Comparison of ENCODE assay signal across 19 cellular contexts in genomic region chr4:16830081-16830480, GRCh38.
DNase-seq lines count a peak whose midpoint lies in the region; ATAC-seq and TF ChIP-seq lines count a peak whose summit lies in the region.
"Had no signal": no experiment of that assay in that cellular context is flagged by ENCODE, and none has a peak within 500 bp of the region (broad histone marks: within the 10 kb centered on the region; RNA-seq: fewer than 3 reads in every experiment).

No MANE protein-coding gene starts in this region.

- no peak for DNase-seq in GM23338 (ENCODE audit: low spot score)
- DNase-seq in WTC11 (ENCODE audit: low spot score) = no peak
- no peak for DNase-seq in endothelial cell (ENCODE audit: low spot score)
- peak; percentile 75 for DNase-seq in putamen (ENCODE audit: low spot score)
- no peak for DNase-seq in stimulated activated effector memory CD8-positive, alpha-beta T cell treated with anti-CD3 and anti-CD28 coated beads, Interleukin-12 subunit alpha, Interleukin-12 subunit beta, amount 100 ng/mL, for 72 hours (ENCODE audit: low spot score in 2 of 2)
- no peak for DNase-seq in HuH-7 (ENCODE audit: low spot score)
- DNase-seq in middle frontal gyrus (ENCODE audit: extremely low spot score, low spot score) = no peak
- DNase-seq: AML-193; Caco-2; Calu3; CD4-positive, alpha-beta T cell; CD8-positive, alpha-beta T cell; DMS79 treated with DMSO at 0.1 percent for 48 hours; GF-D8 had no signal

- no peaks in the 10 kb centered on the region for H4K20me1 ChIP-seq in GM23338 (replicated peaks; ENCODE audit: insufficient read depth)
- H4K20me1 ChIP-seq: BLaER1 treated with 17β-estradiol and CSF1 and Interleukin-3, amounts not matched to agents 10 nM and 100 nM had no signal

- CTCF ChIA-PET in WTC11 (lab: Charles Lee) = no interaction called here

- peaks cover 50% of the 10 kb centered on the region for H3K4me1 ChIP-seq in GM23338 (ENCODE audit: insufficient read depth)
- H3K4me1 ChIP-seq: A549; BLaER1 treated with 17β-estradiol and CSF1 and Interleukin-3, amounts not matched to agents 10 nM and 100 nM; Caco-2 had no signal

- TF ChIP-seq CTCF in GM23338 (conservative IDR thresholded peaks at IDR 0.05; ENCODE audit: low read depth in 2 of 2) = no peak
- no peak for TF ChIP-seq CTCF in WTC11 (IDR thresholded peaks at IDR 0.05)
- TF ChIP-seq CTCF in endothelial cell (IDR thresholded peaks at IDR 0.05; ENCODE audit: unreplicated experiment) = no peak

- H3K36me3 ChIP-seq in GM23338 (ENCODE audit: insufficient read depth) = no peaks in the 10 kb centered on the region
- H3K36me3 ChIP-seq: BLaER1 treated with 17β-estradiol and CSF1 and Interleukin-3, amounts not matched to agents 10 nM and 100 nM had no signal

- no peak overlapping the region for H2AFZ ChIP-seq in GM23338

- H3K4me3 Mint-ChIP-seq in GM23338 (no peak overlapping the region), WTC11 (no peak overlapping the region), endothelial cell (ENCODE audit: unreplicated experiment) (no peak overlapping the region)
- no peak overlapping the region for H3K4me3 Mint-ChIP-seq in stimulated activated effector memory CD8-positive, alpha-beta T cell treated with anti-CD3 and anti-CD28 coated beads, Interleukin-12 subunit alpha, Interleukin-12 subunit beta, amount 100 ng/mL, for 72 hours
- H3K4me3 Mint-ChIP-seq: B cell; CD4-positive, alpha-beta T cell; CD8-positive, alpha-beta T cell had no signal

- peaks cover 4% of the 10 kb centered on the region; the same call in 1 of the 2 replicates for H3F3A ChIP-seq in GM23338 (replicated peaks; ENCODE audit: low read depth)

- H3K4me1 Mint-ChIP-seq in GM23338 (peaks cover 52% of the 10 kb centered on the region), WTC11 (peaks cover 67% of the 10 kb centered on the region), endothelial cell (ENCODE audit: unreplicated experiment) (peaks cover 60% of the 10 kb centered on the region)
- H3K4me1 Mint-ChIP-seq in stimulated activated effector memory CD8-positive, alpha-beta T cell treated with anti-CD3 and anti-CD28 coated beads, Interleukin-12 subunit alpha, Interleukin-12 subunit beta, amount 100 ng/mL, for 72 hours = no peaks in the 10 kb centered on the region
- H3K4me1 Mint-ChIP-seq: B cell had no signal

- no peak overlapping the region for H3K27ac ChIP-seq in GM23338 (ENCODE audit: low read depth)
- H3K27ac ChIP-seq: 22Rv1; A549; BLaER1 treated with 17β-estradiol and CSF1 and Interleukin-3, amounts not matched to agents 10 nM and 100 nM; C4-2B had no signal

- no peaks in the 10 kb centered on the region for H3K9me2 ChIP-seq in GM23338 (ENCODE audit: insufficient read depth)

- H3K4me3 ChIP-seq in GM23338 = no peak overlapping the region
- H3K4me3 ChIP-seq: A549; BLaER1 treated with 17β-estradiol and CSF1 and Interleukin-3, amounts not matched to agents 10 nM and 100 nM had no signal

- no peak for ATAC-seq in GM23338
- ATAC-seq in WTC11 = no peak
- ATAC-seq in stimulated activated effector memory CD8-positive, alpha-beta T cell treated with anti-CD3 and anti-CD28 coated beads, Interleukin-12 subunit alpha, Interleukin-12 subunit beta, amount 100 ng/mL, for 72 hours = no peak
- ATAC-seq: A549; CD8-positive, alpha-beta T cell had no signal

- no peak overlapping the region for H3K4me2 ChIP-seq in GM23338
- H3K4me2 ChIP-seq: A549; BLaER1 treated with 17β-estradiol and CSF1 and Interleukin-3, amounts not matched to agents 10 nM and 100 nM had no signal

- H3K36me3 Mint-ChIP-seq in GM23338 (ENCODE audit: low read depth) (peaks cover 4% of the 10 kb centered on the region; the same call in 2 of the 3 replicates), WTC11 (peaks cover 6% of the 10 kb centered on the region; the same call in 1 of the 2 replicates), endothelial cell (ENCODE audit: low read depth, unreplicated experiment) (peaks cover 16% of the 10 kb centered on the region)
- H3K36me3 Mint-ChIP-seq in stimulated activated effector memory CD8-positive, alpha-beta T cell treated with anti-CD3 and anti-CD28 coated beads, Interleukin-12 subunit alpha, Interleukin-12 subunit beta, amount 100 ng/mL, for 72 hours = no peaks in the 10 kb centered on the region
- H3K36me3 Mint-ChIP-seq: CD8-positive, alpha-beta T cell had no signal

- H3K27me3 Mint-ChIP-seq in GM23338 (ENCODE audit: insufficient read depth, low read depth, poor library complexity) = no peaks in the 10 kb centered on the region
- H3K27me3 Mint-ChIP-seq in WTC11 (ENCODE audit: low read depth) = no peaks in the 10 kb centered on the region
- H3K27me3 Mint-ChIP-seq in endothelial cell (ENCODE audit: unreplicated experiment) = no peaks in the 10 kb centered on the region
- H3K27me3 Mint-ChIP-seq: B cell had no signal

- H3K79me2 ChIP-seq in GM23338 (replicated peaks; ENCODE audit: insufficient read depth) = peaks cover 15% of the 10 kb centered on the region; the same call in 1 of the 2 replicates

- H3K9me3 Mint-ChIP-seq in GM23338 = no peaks in the 10 kb centered on the region
- H3K9me3 Mint-ChIP-seq in WTC11 = 0 out of 2 replicates have a peak, but pooled peaks cover 3% of the 10 kb centered on the region
- no peaks in the 10 kb centered on the region for H3K9me3 Mint-ChIP-seq in endothelial cell (ENCODE audit: unreplicated experiment)
- H3K9me3 Mint-ChIP-seq in stimulated activated effector memory CD8-positive, alpha-beta T cell treated with anti-CD3 and anti-CD28 coated beads, Interleukin-12 subunit alpha, Interleukin-12 subunit beta, amount 100 ng/mL, for 72 hours = no peaks in the 10 kb centered on the region
- H3K9me3 Mint-ChIP-seq: CD4-positive, alpha-beta T cell; CD8-positive, alpha-beta T cell had no signal

- POLR2A ChIA-PET in WTC11 (lab: Charles Lee) = no interaction called here

- H3K27me3 ChIP-seq in GM23338 (ENCODE audit: insufficient read depth) = no peaks in the 10 kb centered on the region
- H3K27me3 ChIP-seq: BLaER1 treated with 17β-estradiol and CSF1 and Interleukin-3, amounts not matched to agents 10 nM and 100 nM had no signal

- peak overlapping the region; percentile 33; the same call in 1 of the 2 replicates for H3K27ac Mint-ChIP-seq in GM23338
- peak overlapping the region; percentile 80 for H3K27ac Mint-ChIP-seq in WTC11
- peak overlapping the region; percentile 23 for H3K27ac Mint-ChIP-seq in endothelial cell (ENCODE audit: unreplicated experiment)
- no peak overlapping the region for H3K27ac Mint-ChIP-seq in stimulated activated effector memory CD8-positive, alpha-beta T cell treated with anti-CD3 and anti-CD28 coated beads, Interleukin-12 subunit alpha, Interleukin-12 subunit beta, amount 100 ng/mL, for 72 hours
- H3K27ac Mint-ChIP-seq: B cell; CD4-positive, alpha-beta T cell; CD8-positive, alpha-beta T cell had no signal

TF ChIP-seq in GM23338, 12 proteins besides CTCF, POLR2A, EP300 and RAD21 (continues in another document):
- TF ChIP-seq ETS1 (IDR thresholded peaks at IDR 0.05) = no peak

TF ChIP-seq in WTC11, 78 proteins besides CTCF, POLR2A, EP300 and RAD21 (continues in another document):
- TF ChIP-seq ZNF425 (CRISPR knock-in tag; conservative IDR thresholded peaks at IDR 0.05) (no peak), ERG (CRISPR knock-in tag; IDR thresholded peaks at IDR 0.05) (no peak), ZMAT4 (CRISPR knock-in tag; IDR thresholded peaks at IDR 0.05) (no peak), E2F4 (CRISPR knock-in tag; IDR thresholded peaks at IDR 0.05; ENCODE audit: borderline replicate concordance, low read depth) (no peak), FOXP1 (CRISPR knock-in tag; IDR thresholded peaks at IDR 0.05; ENCODE audit: borderline replicate concordance) (no peak), ZNF121 (CRISPR knock-in tag; IDR thresholded peaks at IDR 0.05) (no peak)
